In the genomic region with DNA sequence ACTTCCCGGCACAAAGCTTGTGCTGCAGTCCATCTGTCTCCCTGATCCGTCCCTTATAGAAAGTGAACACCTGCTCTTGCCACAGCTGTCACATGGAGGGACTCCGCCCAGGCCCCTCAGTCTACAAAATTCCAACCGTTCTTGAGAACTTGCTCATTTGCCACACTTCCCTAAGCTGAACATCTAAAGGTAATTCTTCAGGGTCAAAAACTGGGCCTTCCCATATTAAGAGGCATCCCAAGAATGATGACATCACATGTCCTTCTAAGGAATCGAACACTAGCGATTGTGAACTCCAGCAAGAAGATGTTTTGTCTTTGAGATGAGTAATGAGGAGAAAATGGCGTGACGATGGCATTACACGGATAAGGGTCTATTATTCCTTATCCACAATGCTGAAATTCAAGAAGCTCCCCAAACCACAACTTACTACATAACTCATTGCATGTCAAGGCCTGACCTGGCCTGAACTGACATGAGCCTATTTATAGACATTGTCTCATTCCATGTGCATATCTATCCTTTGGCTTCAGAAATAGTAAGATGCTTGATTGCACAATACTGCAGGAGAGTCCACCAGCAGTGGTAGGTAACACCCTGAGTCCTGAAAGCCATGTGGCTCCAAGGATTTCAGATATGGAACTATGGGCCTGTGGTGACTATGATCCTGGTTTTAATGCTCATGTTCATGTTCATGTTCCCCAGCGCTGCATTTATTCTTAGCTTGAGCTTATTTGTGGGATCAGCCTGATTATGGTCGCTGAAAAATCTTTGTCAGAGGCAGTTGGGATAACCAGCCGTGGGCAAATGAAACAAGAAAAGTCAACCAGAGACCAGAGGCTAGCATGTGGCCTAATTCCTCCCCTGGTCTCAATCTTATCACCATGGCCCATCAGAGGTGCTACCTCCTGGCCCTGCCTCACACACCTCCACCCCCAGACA, we compare ENCODE assay signal across 12 cellular contexts.
A peak's percentile ranks its signal among the peaks of the same experiment; 100 is the strongest.
DNase-seq lines count a peak whose midpoint lies in the region; ATAC-seq and TF ChIP-seq lines count a peak whose summit lies in the region.
"Had no signal": no experiment of that assay in that cellular context is flagged by ENCODE, and none has a peak within 500 bp of the region (broad histone marks: within the 10 kb centered on the region; RNA-seq: fewer than 3 reads in every experiment).

No MANE protein-coding gene starts in this region.

- intact Hi-C loops in MCF 10A (cut with micrococcal nuclease) (loop anchor here (10.0 kb wide), 1 partner anchor 218 kb away; no protein-coding TSS in a partner anchor), breast epithelium (cut with DNase I; ENCODE audit: low total_unique reads) (no loop called here)

- peaks cover 22% of the 10 kb centered on the region for H3K4me1 Mint-ChIP-seq in MCF 10A (ENCODE audit: insufficient read depth, unreplicated experiment)
- peaks cover 24% of the 10 kb centered on the region for H3K4me1 Mint-ChIP-seq in type B pancreatic cell (ENCODE audit: unreplicated experiment)

- TF ChIP-seq POLR2A in breast epithelium (IDR thresholded peaks at IDR 0.05) = no peak

- no peaks in the 10 kb centered on the region for H3K36me3 ChIP-seq in breast epithelium
- H3K36me3 ChIP-seq: pancreas had no signal

- H3K27me3 ChIP-seq in breast epithelium = no peaks in the 10 kb centered on the region
- H3K27me3 ChIP-seq: pancreas had no signal

- peaks cover 0 to 11% of the 10 kb centered on the region in 2 donors for H3K9me3 ChIP-seq in breast epithelium
- H3K9me3 ChIP-seq: A549, pancreas had no signal

- H3K27me3 Mint-ChIP-seq in MCF 10A (ENCODE audit: insufficient read depth, unreplicated experiment) (no peaks in the 10 kb centered on the region), type B pancreatic cell (no peaks in the 10 kb centered on the region)

- peak overlapping the region; percentile 9 for H3K27ac Mint-ChIP-seq in MCF 10A (ENCODE audit: low read depth, unreplicated experiment)
- peak overlapping the region; percentile 62 for H3K27ac Mint-ChIP-seq in type B pancreatic cell

- no peak for TF ChIP-seq CTCF in MCF 10A (IDR thresholded peaks at IDR 0.05; ENCODE audit: unreplicated experiment)
- TF ChIP-seq CTCF in breast epithelium (IDR thresholded peaks at IDR 0.05) = no peak
- TF ChIP-seq CTCF in fibroblast of villous mesenchyme (IDR thresholded peaks at IDR 0.05; ENCODE audit: insufficient read depth, low read depth, low read length) = no peak
- no peak for TF ChIP-seq CTCF in type B pancreatic cell (conservative IDR thresholded peaks at IDR 0.05)

- DNase-seq in MCF 10A (ENCODE audit: unreplicated experiment) (peak; percentile 88), breast epithelium (ENCODE audit: low spot score in 2 of 2) (no peak), SHP77 (lab: John Stamatoyannopoulos, UW) (peak; percentile 22 to 50), fibroblast of villous mesenchyme (ENCODE audit: low read depth) (peak; percentile 79), type B pancreatic cell (ENCODE audit: extremely low spot score, unreplicated experiment) (no peak), ureter (ENCODE audit: low spot score) (no peak), occipital lobe (lab: John Stamatoyannopoulos, UW) (no peak)
- DNase-seq: stimulated activated naive CD4-positive, alpha-beta T cell treated with Interleukin-2 at 50 U/mL for 16 hours had no signal

- ATAC-seq in GM18517 (IDR thresholded peaks at IDR 0.05; ENCODE audit: unreplicated experiment) = no peak
- ATAC-seq: A549, Panc1 had no signal

- CTCF ChIA-PET in MCF 10A (lab: Yijun Ruan, JAX) = no interaction called here

- BruUV-seq in MCF 10A (replicated peaks; lab: Mats Ljungman, UMichigan) = no TSS peak

- peaks cover 0 to 4% of the 10 kb centered on the region in 2 donors for H3K4me1 ChIP-seq in breast epithelium
- H3K4me1 ChIP-seq: A549, pancreas had no signal

- H3K4me3 ChIP-seq in breast epithelium (no peak overlapping the region), fibroblast of villous mesenchyme (ENCODE audit: low read depth, low read length) (no peak overlapping the region)
- H3K4me3 ChIP-seq: A549, pancreas had no signal

- no peaks in the 10 kb centered on the region for H3K9me3 Mint-ChIP-seq in MCF 10A (ENCODE audit: unreplicated experiment)
- no peaks in the 10 kb centered on the region for H3K9me3 Mint-ChIP-seq in type B pancreatic cell

- H3K36me3 Mint-ChIP-seq in MCF 10A (ENCODE audit: insufficient read depth, unreplicated experiment) = no peaks in the 10 kb centered on the region
- no peaks in the 10 kb centered on the region for H3K36me3 Mint-ChIP-seq in type B pancreatic cell

- POLR2A ChIA-PET in MCF 10A (lab: Yijun Ruan, JAX) = no interaction called here

- H3K4me3 Mint-ChIP-seq in MCF 10A (ENCODE audit: unreplicated experiment) (no peak overlapping the region), type B pancreatic cell (no peak overlapping the region)

- no peak overlapping the region for H3K27ac ChIP-seq in breast epithelium
- H3K27ac ChIP-seq: A549, pancreas had no signal

Comparison
In these comparisons a context has a peak if more than half of its experiments do, and no peak if none do; other contexts are left out.
1. DNase-seq: peak in MCF 10A (single experiment), SHP77 (2 of 2) and fibroblast of villous mesenchyme (single experiment); none in breast epithelium (0 of 2), type B pancreatic cell (single experiment), ureter (single experiment) and occipital lobe (single experiment).